Comparison of ENCODE assay signal across 9 cellular contexts in the genomic region with DNA sequence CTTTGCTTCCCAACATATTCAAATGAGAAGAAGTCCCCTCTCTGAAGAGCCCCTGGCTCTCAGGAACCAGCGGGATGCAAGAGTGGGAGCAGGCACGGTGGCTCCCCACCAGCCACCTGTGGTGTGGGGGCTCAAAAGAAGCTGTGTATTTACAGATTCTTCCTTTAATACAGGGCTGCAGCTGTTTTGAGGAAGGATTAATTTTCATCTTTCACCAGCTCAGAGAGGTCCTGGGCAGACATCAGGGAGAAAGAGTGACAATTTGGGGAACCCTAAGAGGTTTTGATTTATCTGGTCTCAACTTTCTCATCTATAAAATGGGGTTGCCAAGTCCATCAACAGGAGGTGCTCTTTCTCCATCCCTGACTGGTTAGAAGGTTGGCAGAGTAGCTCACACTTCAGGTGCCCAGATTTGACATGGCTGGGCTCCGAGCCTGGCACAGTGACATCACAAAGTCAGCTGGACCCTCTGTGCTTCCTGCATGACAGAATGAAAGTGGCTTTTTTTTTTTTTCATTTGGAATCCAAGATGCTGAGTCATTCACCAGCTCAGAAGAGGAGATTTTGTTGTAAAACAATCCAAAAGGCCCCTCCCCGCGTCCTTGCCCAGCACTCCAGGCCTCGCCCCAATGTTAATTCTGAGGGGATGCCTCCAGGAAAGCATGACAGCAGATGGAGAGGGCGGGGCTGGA. TPM values are rescaled to one million over a fixed set of nuclear protein-coding genes. Genes with fewer than 3 reads are reported as not detected.
A peak's percentile ranks its signal among the peaks of the same experiment; 100 is the strongest.
DNase-seq lines count a peak whose midpoint lies in the region; ATAC-seq and TF ChIP-seq lines count a peak whose summit lies in the region.
"Had no signal": no experiment of that assay in that cellular context is flagged by ENCODE, and none has a peak within 500 bp of the region (broad histone marks: within the 10 kb centered on the region; RNA-seq: fewer than 3 reads in every experiment).

No MANE protein-coding gene starts in this region.

- no peaks in the 10 kb centered on the region for H3K36me3 Mint-ChIP-seq in activated CD8-positive, alpha-beta memory T cell treated with anti-CD3 and anti-CD28 coated beads, Interleukin-2, amount 10 ng/mL, durations not matched to agents 7 days and 5 days
- H3K36me3 Mint-ChIP-seq: WTC11 had no signal

- H3K9me3 ChIP-seq in HEK293 (ENCODE audit: control insufficient read depth, insufficient read depth, low read depth, low read length) (no peaks in the 10 kb centered on the region), right cardiac atrium (ENCODE audit: control insufficient read depth, low read length) (no peaks in the 10 kb centered on the region)

- no peak for TF ChIP-seq CTCF in AG04449 (IDR thresholded peaks at IDR 0.05; ENCODE audit: insufficient read depth, low read length, missing control alignments)
- no peak for TF ChIP-seq CTCF in HEK293 (tag by site-specific recombination; IDR thresholded peaks at IDR 0.05)

- no peak overlapping the region for H3K27ac ChIP-seq in HEK293 (ENCODE audit: extremely low read depth, low read depth, low read length)
- H3K27ac ChIP-seq in right cardiac atrium (ENCODE audit: low read length): no peak overlapping the region

- H3K9me3 Mint-ChIP-seq in activated CD8-positive, alpha-beta memory T cell treated with anti-CD3 and anti-CD28 coated beads, Interleukin-2, amount 10 ng/mL, durations not matched to agents 7 days and 5 days (ENCODE audit: low read depth): no peaks in the 10 kb centered on the region
- H3K9me3 Mint-ChIP-seq: WTC11 had no signal

- ATAC-seq in right cardiac atrium (peak; percentile 80), GM19463 (IDR thresholded peaks at IDR 0.05; ENCODE audit: unreplicated experiment) (no peak)
- no peak for ATAC-seq in activated CD8-positive, alpha-beta memory T cell treated with anti-CD3 and anti-CD28 coated beads, Interleukin-2, amount 10 ng/mL, durations not matched to agents 7 days and 5 days
- ATAC-seq: WTC11 had no signal

- H3K27me3 ChIP-seq in right cardiac atrium (ENCODE audit: control insufficient read depth, insufficient read depth): no peaks in the 10 kb centered on the region

- DNase-seq in AG04449 (ENCODE audit: low read depth, low spot score) (peak; percentile 34), SW 1271 (lab: John Stamatoyannopoulos, UW) (peak; percentile 41 to 52), right cardiac atrium (peak; percentile 71 to 84 (median 75)), COR-L47 (lab: John Stamatoyannopoulos, UW) (no peak), Kasumi-1 (lab: John Stamatoyannopoulos, UW) (no peak)
- no peak for DNase-seq in activated CD8-positive, alpha-beta memory T cell treated with anti-CD3 and anti-CD28 coated beads, Interleukin-2, amount 10 ng/mL, durations not matched to agents 7 days and 5 days

- WGBS in right cardiac atrium: 49% methylated on average over 7 of the region's 7 CpGs

- H3K4me1 ChIP-seq in HEK293 (ENCODE audit: control insufficient read depth, insufficient read depth, low read length) (no peaks in the 10 kb centered on the region), right cardiac atrium (ENCODE audit: control insufficient read depth, insufficient read depth, low read length) (no peaks in the 10 kb centered on the region)

- H3K36me3 ChIP-seq in HEK293 (ENCODE audit: control insufficient read depth in 2 of 2, insufficient read depth in 1 of 2, low read length in 2 of 2): no peaks in the 10 kb centered on the region

- H3K4me3 ChIP-seq in AG04449 (ENCODE audit: low read depth, low read length) (no peak overlapping the region), HEK293 (ENCODE audit: low read depth, low read length) (no peak overlapping the region), right cardiac atrium (ENCODE audit: low read length) (no peak overlapping the region)

- CTCF ChIA-PET in AG04449 (lab: Yijun Ruan, JAX): interaction anchor here (0.6 to 1.4 kb wide), 5 partner anchors 8 to 469 kb away, joined by 3 to 9 read pairs (median 5); no protein-coding TSS in a partner anchor
- CTCF ChIA-PET in HEK293 (lab: Yijun Ruan, JAX): interaction anchor here (1.1 to 2.1 kb wide), 2 partner anchors 132 to 469 kb away, joined by 4 to 8 read pairs; no protein-coding TSS in a partner anchor
- CTCF ChIA-PET in activated CD8-positive, alpha-beta memory T cell treated with anti-CD3 and anti-CD28 coated beads, Interleukin-2, amount 10 ng/mL, durations not matched to agents 7 days and 5 days (lab: Charles Lee): no interaction called here

- no peaks in the 10 kb centered on the region for H3K4me1 Mint-ChIP-seq in activated CD8-positive, alpha-beta memory T cell treated with anti-CD3 and anti-CD28 coated beads, Interleukin-2, amount 10 ng/mL, durations not matched to agents 7 days and 5 days

- no peak overlapping the region for H3K27ac Mint-ChIP-seq in activated CD8-positive, alpha-beta memory T cell treated with anti-CD3 and anti-CD28 coated beads, Interleukin-2, amount 10 ng/mL, durations not matched to agents 7 days and 5 days
- H3K27ac Mint-ChIP-seq: WTC11 had no signal

- POLR2A ChIA-PET in AG04449 (lab: Yijun Ruan, JAX) (interaction anchor here (0.7 kb wide), 1 partner anchor 307 kb away, joined by 3 read pairs; no protein-coding TSS in a partner anchor), HEK293 (lab: Yijun Ruan, JAX) (interaction anchor here (0.9 kb wide), 1 partner anchor 144 kb away, joined by 3 read pairs; no protein-coding TSS in a partner anchor)

- intact Hi-C loops in right cardiac atrium (cut with DNase I): no loop called here

- no peak overlapping the region for H3K4me3 Mint-ChIP-seq in activated CD8-positive, alpha-beta memory T cell treated with anti-CD3 and anti-CD28 coated beads, Interleukin-2, amount 10 ng/mL, durations not matched to agents 7 days and 5 days
- H3K4me3 Mint-ChIP-seq: WTC11 had no signal

- peaks cover 20% of the 10 kb centered on the region for H3K27me3 Mint-ChIP-seq in activated CD8-positive, alpha-beta memory T cell treated with anti-CD3 and anti-CD28 coated beads, Interleukin-2, amount 10 ng/mL, durations not matched to agents 7 days and 5 days

TF ChIP-seq in HEK293, 187 proteins besides CTCF, POLR2A, EP300 and RAD21:
- TF ChIP-seq KLF1 (tag by site-specific recombination; IDR thresholded peaks at IDR 0.05) (0 out of 2 replicates have a peak, but pooled peaks have one; percentile 16), ZNF747 (tag by site-specific recombination; IDR thresholded peaks at IDR 0.05) (no peak), ZNF155 (tag by site-specific recombination; IDR thresholded peaks at IDR 0.05) (no peak), ZNF776 (tag by site-specific recombination; IDR thresholded peaks at IDR 0.05; ENCODE audit: borderline replicate concordance) (no peak), BCL11A (tag by site-specific recombination; IDR thresholded peaks at IDR 0.05; ENCODE audit: low read depth) (no peak), ZNF561 (tag by site-specific recombination; IDR thresholded peaks at IDR 0.05; ENCODE audit: borderline replicate concordance) (no peak), BCL11B (tag by site-specific recombination; IDR thresholded peaks at IDR 0.05; ENCODE audit: low read depth) (no peak), ZNF391 (tag by site-specific recombination; IDR thresholded peaks at IDR 0.05; ENCODE audit: borderline replicate concordance, low read depth) (no peak), ZBTB21 (tag by site-specific recombination; IDR thresholded peaks at IDR 0.05) (0 out of 2 replicates have a peak, but pooled peaks have one; percentile 23)
- TF ChIP-seq, protein P1, sequence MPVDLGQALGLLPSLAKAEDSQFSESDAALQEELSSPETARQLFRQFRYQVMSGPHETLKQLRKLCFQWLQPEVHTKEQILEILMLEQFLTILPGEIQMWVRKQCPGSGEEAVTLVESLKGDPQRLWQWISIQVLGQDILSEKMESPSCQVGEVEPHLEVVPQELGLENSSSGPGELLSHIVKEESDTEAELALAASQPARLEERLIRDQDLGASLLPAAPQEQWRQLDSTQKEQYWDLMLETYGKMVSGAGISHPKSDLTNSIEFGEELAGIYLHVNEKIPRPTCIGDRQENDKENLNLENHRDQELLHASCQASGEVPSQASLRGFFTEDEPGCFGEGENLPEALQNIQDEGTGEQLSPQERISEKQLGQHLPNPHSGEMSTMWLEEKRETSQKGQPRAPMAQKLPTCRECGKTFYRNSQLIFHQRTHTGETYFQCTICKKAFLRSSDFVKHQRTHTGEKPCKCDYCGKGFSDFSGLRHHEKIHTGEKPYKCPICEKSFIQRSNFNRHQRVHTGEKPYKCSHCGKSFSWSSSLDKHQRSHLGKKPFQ (tag by site-specific recombination; IDR thresholded peaks at IDR 0.05): no peak

RNA-seq across cellular contexts. Expression of a gene that starts 15.5 kb away (rescaled TPM):
- total RNA-seq in right cardiac atrium: under 1 TPM; 0.31 to 0.65 (median 0.48) TPM
- 0.77 TPM for polyA plus RNA-seq in right cardiac atrium
- total RNA-seq in activated CD8-positive, alpha-beta memory T cell treated with anti-CD3 and anti-CD28 coated beads, Interleukin-2, amount 10 ng/mL, durations not matched to agents 7 days and 5 days: not detected

Comparison
In these comparisons a context has a peak if more than half of its experiments do, and no peak if none do; other contexts are left out.
1. DNase-seq: peak in AG04449 (single experiment), SW 1271 (2 of 2) and right cardiac atrium (3 of 3); none in activated CD8-positive, alpha-beta memory T cell treated with anti-CD3 and anti-CD28 coated beads, Interleukin-2, amount 10 ng/mL, durations not matched to agents 7 days and 5 days (single experiment), COR-L47 (single experiment) and Kasumi-1 (0 of 2).
2. ATAC-seq: peak in right cardiac atrium (2 of 2); none in activated CD8-positive, alpha-beta memory T cell treated with anti-CD3 and anti-CD28 coated beads, Interleukin-2, amount 10 ng/mL, durations not matched to agents 7 days and 5 days (single experiment) and GM19463 (single experiment).